ENCODE assay signal across 1 cellular context in genomic region chr5:121430538-121430937, GRCh38.
TF ChIP-seq lines count a peak whose summit lies in the region.

No MANE protein-coding gene starts in this region.

TF ChIP-seq in GM23338, 12 proteins besides CTCF, POLR2A, EP300 and RAD21 (continued from another document):
- TF ChIP-seq ZNF462 (CRISPR knock-in tag; IDR thresholded peaks at IDR 0.05) (no peak), JUNB (IDR thresholded peaks at IDR 0.05; ENCODE audit: unreplicated experiment) (no peak)
